Comparison of ENCODE assay signal across 1 cellular context in genomic region chr1:209622841-209623829, GRCh38.
TF ChIP-seq lines count a peak whose summit lies in the region.

No MANE protein-coding gene starts in this region.

TF ChIP-seq in K562, 482 proteins besides CTCF, POLR2A, EP300 and RAD21:
- TF ChIP-seq SREBF1 (IDR thresholded peaks at IDR 0.05; ENCODE audit: borderline replicate concordance, low read depth, low read length) (no peak), ZNF778 (CRISPR knock-in tag; IDR thresholded peaks at IDR 0.05) (no peak), NUFIP1 (IDR thresholded peaks at IDR 0.05; ENCODE audit: partially characterized antibody) (no peak), ZNF780A (CRISPR knock-in tag; IDR thresholded peaks at IDR 0.05) (no peak), ZNF76 (CRISPR knock-in tag; IDR thresholded peaks at IDR 0.05; ENCODE audit: borderline replicate concordance) (no peak), RFX1 (IDR thresholded peaks at IDR 0.05) (peak; percentile 65)
